ENCODE assay signal across 9 cellular contexts in the genomic region with DNA sequence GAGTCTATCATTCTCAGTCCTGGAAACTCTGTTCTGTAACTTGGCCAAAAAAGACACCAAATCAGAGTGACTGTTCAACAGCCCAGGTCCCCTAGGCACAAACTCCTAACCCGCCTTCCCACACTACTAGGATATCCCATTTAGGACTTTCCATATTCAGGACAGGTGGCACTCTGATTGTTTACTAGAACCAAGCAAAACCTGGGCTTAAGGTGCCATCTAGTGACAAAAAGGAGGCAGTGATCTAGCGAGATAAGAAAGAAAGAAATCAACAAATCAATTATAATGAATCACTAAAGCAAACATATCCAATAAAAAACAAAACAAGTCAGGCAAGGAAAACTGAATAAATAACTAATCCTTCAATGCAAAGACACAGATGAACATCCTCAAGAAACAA.
DNase-seq lines count a peak whose midpoint lies in the region; ATAC-seq and TF ChIP-seq lines count a peak whose summit lies in the region.
"Had no signal": no experiment of that assay in that cellular context is flagged by ENCODE, and none has a peak within 500 bp of the region (broad histone marks: within the 10 kb centered on the region; RNA-seq: fewer than 3 reads in every experiment).

No MANE protein-coding gene starts in this region.

- no peak overlapping the region for H3K27ac Mint-ChIP-seq in activated naive CD4-positive, alpha-beta T cell treated with anti-CD3 and anti-CD28 coated beads, Interleukin-2, amount 10 ng/mL, durations not matched to agents 7 days and 5 days

- peak; percentile 44; the same call in 1 of the 3 replicates for TF ChIP-seq CTCF in GM12872 (IDR thresholded peaks at IDR 0.05; ENCODE audit: insufficient read depth, low read depth, low read length)
- TF ChIP-seq CTCF in breast epithelium (IDR thresholded peaks at IDR 0.05): peak in 2 of 3 donors; percentile 34 to 40

- no peaks in the 10 kb centered on the region for H3K4me1 Mint-ChIP-seq in activated naive CD4-positive, alpha-beta T cell treated with anti-CD3 and anti-CD28 coated beads, Interleukin-2, amount 10 ng/mL, durations not matched to agents 7 days and 5 days

- no peak for ATAC-seq in HG02642 (IDR thresholded peaks at IDR 0.05; ENCODE audit: poor library complexity, unreplicated experiment)
- ATAC-seq in HG02840 (IDR thresholded peaks at IDR 0.05; ENCODE audit: low FRiP score, unreplicated experiment): no peak
- no peak for ATAC-seq in GM19395 (IDR thresholded peaks at IDR 0.05; ENCODE audit: unreplicated experiment)

- H3K36me3 ChIP-seq in breast epithelium: no peaks in the 10 kb centered on the region
- H3K36me3 ChIP-seq: neutrophil had no signal

- intact Hi-C loops in breast epithelium (cut with DNase I; ENCODE audit: low total_unique reads): no loop called here

- peaks cover 2% of the 10 kb centered on the region for H3K36me3 Mint-ChIP-seq in activated naive CD4-positive, alpha-beta T cell treated with anti-CD3 and anti-CD28 coated beads, Interleukin-2, amount 10 ng/mL, durations not matched to agents 7 days and 5 days

- H3K4me3 ChIP-seq in breast epithelium: no peak overlapping the region

- no peak overlapping the region for H3K27ac ChIP-seq in breast epithelium
- H3K27ac ChIP-seq: neutrophil had no signal

- H3K9me3 Mint-ChIP-seq in activated naive CD4-positive, alpha-beta T cell treated with anti-CD3 and anti-CD28 coated beads, Interleukin-2, amount 10 ng/mL, durations not matched to agents 7 days and 5 days: peaks cover 7% of the 10 kb centered on the region

- CTCF ChIA-PET in activated naive CD4-positive, alpha-beta T cell treated with anti-CD3 and anti-CD28 coated beads, Interleukin-2, amount 10 ng/mL, durations not matched to agents 7 days and 5 days (lab: Charles Lee): interaction anchor here (2.7 kb wide), 1 partner anchor 694 kb away, joined by 13 read pairs; no protein-coding TSS in a partner anchor

- H3K27me3 ChIP-seq in breast epithelium: no peaks in the 10 kb centered on the region
- H3K27me3 ChIP-seq: neutrophil had no signal

- peaks cover 6% of the 10 kb centered on the region for H3K27me3 Mint-ChIP-seq in activated naive CD4-positive, alpha-beta T cell treated with anti-CD3 and anti-CD28 coated beads, Interleukin-2, amount 10 ng/mL, durations not matched to agents 7 days and 5 days

- DNase-seq in NCI-H1048 (lab: John Stamatoyannopoulos, UW): peak; percentile 7
- no peak for DNase-seq in breast epithelium (ENCODE audit: low spot score in 2 of 2)
- peak; percentile 13 for DNase-seq in non-pigmented ciliary epithelial cell (ENCODE audit: low read depth)
- DNase-seq in activated naive CD4-positive, alpha-beta T cell treated with anti-CD3 and anti-CD28 coated beads, Interleukin-2, amount 10 ng/mL, durations not matched to agents 7 days and 5 days: no peak

- H3K4me3 Mint-ChIP-seq in activated naive CD4-positive, alpha-beta T cell treated with anti-CD3 and anti-CD28 coated beads, Interleukin-2, amount 10 ng/mL, durations not matched to agents 7 days and 5 days: no peak overlapping the region

- TF ChIP-seq POLR2A in breast epithelium (IDR thresholded peaks at IDR 0.05): no peak

- peaks cover 17 to 20% of the 10 kb centered on the region in 2 donors for H3K9me3 ChIP-seq in breast epithelium
- H3K9me3 ChIP-seq: neutrophil had no signal

- no peaks in the 10 kb centered on the region for H3K4me1 ChIP-seq in breast epithelium

Comparison
In these comparisons a context has a peak if more than half of its experiments do, and no peak if none do; other contexts are left out.
1. DNase-seq: peak in NCI-H1048 (single experiment) and non-pigmented ciliary epithelial cell (single experiment); none in breast epithelium (0 of 2) and activated naive CD4-positive, alpha-beta T cell treated with anti-CD3 and anti-CD28 coated beads, Interleukin-2, amount 10 ng/mL, durations not matched to agents 7 days and 5 days (single experiment).